In the genomic region with DNA sequence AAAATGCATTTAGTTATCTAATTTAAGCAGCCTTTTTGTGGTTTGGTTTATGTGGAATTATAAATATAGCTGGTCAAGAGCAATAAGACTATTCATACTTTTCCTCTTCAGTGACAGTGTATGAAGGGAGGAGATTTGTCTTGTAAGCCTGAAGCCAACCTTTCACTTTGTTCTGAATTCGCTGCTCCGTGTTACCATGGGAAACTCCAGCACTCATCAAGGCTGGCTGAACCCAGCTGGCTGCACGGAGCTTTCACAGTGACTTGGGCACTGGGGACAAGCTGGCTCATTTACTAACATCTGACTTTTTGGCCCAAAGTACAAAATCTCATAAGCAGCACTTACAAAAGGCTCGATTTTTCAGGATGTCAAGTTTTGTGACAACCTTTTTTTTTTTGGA, we compare ENCODE assay signal across 15 cellular contexts.
DNase-seq lines count a peak whose midpoint lies in the region; ATAC-seq and TF ChIP-seq lines count a peak whose summit lies in the region.
"Had no signal": no experiment of that assay in that cellular context is flagged by ENCODE, and none has a peak within 500 bp of the region (broad histone marks: within the 10 kb centered on the region; RNA-seq: fewer than 3 reads in every experiment).

No MANE protein-coding gene starts in this region.

- H3K79me2 ChIP-seq in PC-9 (ENCODE audit: low read depth): no peaks in the 10 kb centered on the region

- CTCF ChIA-PET in PC-9 (lab: Charles Lee) (no interaction called here), WTC11 (lab: Charles Lee) (no interaction called here)

- POLR2A ChIA-PET in PC-9 (lab: Charles Lee; ENCODE audit: unreplicated experiment): no interaction called here
- POLR2A ChIA-PET in WTC11 (lab: Charles Lee): no interaction called here

- H3K4me3 ChIP-seq in PC-9 (no peak overlapping the region), foreskin fibroblast (ENCODE audit: low read depth in 1 of 2, low read length in 2 of 2) (no peak overlapping the region)
- H3K4me3 ChIP-seq: upper lobe of left lung had no signal

- H3K36me3 ChIP-seq in PC-9 (ENCODE audit: low read depth): no peaks in the 10 kb centered on the region
- H3K36me3 ChIP-seq: upper lobe of left lung had no signal

- H3K27ac Mint-ChIP-seq in WTC11: no peak overlapping the region
- H3K27ac Mint-ChIP-seq: naive thymus-derived CD8-positive, alpha-beta T cell had no signal

- H3K9me3 ChIP-seq in PC-9 (ENCODE audit: insufficient read depth, low read depth): peaks cover 9% of the 10 kb centered on the region; the same call in 1 of the 2 replicates
- H3K9me3 ChIP-seq: upper lobe of left lung had no signal

- no peaks in the 10 kb centered on the region for H3K27me3 Mint-ChIP-seq in WTC11 (ENCODE audit: low read depth)

- peaks cover 17% of the 10 kb centered on the region for H3K4me1 Mint-ChIP-seq in WTC11
- H3K4me1 Mint-ChIP-seq: naive thymus-derived CD8-positive, alpha-beta T cell had no signal

- peak; percentile 1 for DNase-seq in DMS 273 (lab: John Stamatoyannopoulos, UW; ENCODE audit: unreplicated experiment)
- no peak for DNase-seq in DMS 273 treated with DMSO at 0.1 percent for 48 hours (lab: John Stamatoyannopoulos, UW)
- no peak for DNase-seq in PC-9
- DNase-seq in foreskin fibroblast: peak; percentile 3 to 29
- peak; percentile 41 for DNase-seq in renal cortical epithelial cell (ENCODE audit: low read depth)
- DNase-seq in WTC11 (ENCODE audit: low spot score): no peak
- DNase-seq: activated CD4-positive, alpha-beta T cell treated with anti-CD3 and anti-CD28 coated beads for 48 hours; naive thymus-derived CD8-positive, alpha-beta T cell; NCI-H1105 treated with DMSO at 0.1 percent for 48 hours; small intestine; upper lobe of left lung had no signal

- no peak overlapping the region for H3K27ac ChIP-seq in PC-9
- H3K27ac ChIP-seq: 22Rv1, epithelial cell of prostate, upper lobe of left lung had no signal

- ATAC-seq in GM19463 (IDR thresholded peaks at IDR 0.05; ENCODE audit: unreplicated experiment): no peak
- ATAC-seq in HG02678 (IDR thresholded peaks at IDR 0.05; ENCODE audit: unreplicated experiment): no peak
- no peak for ATAC-seq in WTC11
- ATAC-seq: naive thymus-derived CD8-positive, alpha-beta T cell had no signal

- TF ChIP-seq CTCF in PC-9 (conservative IDR thresholded peaks at IDR 0.05) (no peak), foreskin fibroblast (IDR thresholded peaks at IDR 0.05; ENCODE audit: low read depth, low read length) (no peak), WTC11 (IDR thresholded peaks at IDR 0.05) (no peak)

- H3K36me3 Mint-ChIP-seq in WTC11: no peaks in the 10 kb centered on the region
- H3K36me3 Mint-ChIP-seq: naive thymus-derived CD8-positive, alpha-beta T cell had no signal

- H3K4me1 ChIP-seq in PC-9 (replicated peaks; ENCODE audit: insufficient read depth): no peaks in the 10 kb centered on the region
- H3K4me1 ChIP-seq: upper lobe of left lung had no signal

- H3K4me3 Mint-ChIP-seq in WTC11: no peak overlapping the region
- H3K4me3 Mint-ChIP-seq: naive thymus-derived CD8-positive, alpha-beta T cell had no signal

- BruUV-seq in PC-9 (replicated peaks; lab: Mats Ljungman, UMichigan): no TSS peak

- intact Hi-C loops in PC-9 (cut with micrococcal nuclease; ENCODE audit: unreplicated experiment): no loop called here

- H2AFZ ChIP-seq in PC-9: peak overlapping the region; percentile 41; the same call in 1 of the 2 replicates

- no peaks in the 10 kb centered on the region for H4K20me1 ChIP-seq in PC-9 (ENCODE audit: insufficient read depth)

- H3K9me3 Mint-ChIP-seq in WTC11: no peaks in the 10 kb centered on the region
- H3K9me3 Mint-ChIP-seq: naive thymus-derived CD8-positive, alpha-beta T cell had no signal

- no peaks in the 10 kb centered on the region for H3K9me2 ChIP-seq in PC-9 (ENCODE audit: insufficient read depth)

- H3K27me3 ChIP-seq in PC-9 (ENCODE audit: insufficient read depth, low read depth): no peaks in the 10 kb centered on the region
- H3K27me3 ChIP-seq: upper lobe of left lung had no signal

- no peak overlapping the region for H3K4me2 ChIP-seq in PC-9

- no peaks in the 10 kb centered on the region for H3F3A ChIP-seq in PC-9 (ENCODE audit: insufficient read depth, low read depth)

TF ChIP-seq in WTC11, 78 proteins besides CTCF, POLR2A, EP300 and RAD21:
- no peak for TF ChIP-seq GTF2I (CRISPR knock-in tag; conservative IDR thresholded peaks at IDR 0.05)
- TF ChIP-seq CBFB (CRISPR knock-in tag; IDR thresholded peaks at IDR 0.05; ENCODE audit: low read depth): no peak
- TF ChIP-seq, protein P1, sequence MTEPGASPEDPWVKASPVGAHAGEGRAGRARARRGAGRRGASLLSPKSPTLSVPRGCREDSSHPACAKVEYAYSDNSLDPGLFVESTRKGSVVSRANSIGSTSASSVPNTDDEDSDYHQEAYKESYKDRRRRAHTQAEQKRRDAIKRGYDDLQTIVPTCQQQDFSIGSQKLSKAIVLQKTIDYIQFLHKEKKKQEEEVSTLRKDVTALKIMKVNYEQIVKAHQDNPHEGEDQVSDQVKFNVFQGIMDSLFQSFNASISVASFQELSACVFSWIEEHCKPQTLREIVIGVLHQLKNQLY (CRISPR knock-in tag; IDR thresholded peaks at IDR 0.05): no peak
- TF ChIP-seq ZNF416 (CRISPR knock-in tag; IDR thresholded peaks at IDR 0.05): no peak
- TF ChIP-seq NR2C2 (CRISPR knock-in tag; IDR thresholded peaks at IDR 0.05): no peak
- TF ChIP-seq, protein P2, sequence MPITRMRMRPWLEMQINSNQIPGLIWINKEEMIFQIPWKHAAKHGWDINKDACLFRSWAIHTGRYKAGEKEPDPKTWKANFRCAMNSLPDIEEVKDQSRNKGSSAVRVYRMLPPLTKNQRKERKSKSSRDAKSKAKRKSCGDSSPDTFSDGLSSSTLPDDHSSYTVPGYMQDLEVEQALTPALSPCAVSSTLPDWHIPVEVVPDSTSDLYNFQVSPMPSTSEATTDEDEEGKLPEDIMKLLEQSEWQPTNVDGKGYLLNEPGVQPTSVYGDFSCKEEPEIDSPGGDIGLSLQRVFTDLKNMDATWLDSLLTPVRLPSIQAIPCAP (CRISPR knock-in tag; IDR thresholded peaks at IDR 0.05): no peak
- TF ChIP-seq NFATC4 (CRISPR knock-in tag; IDR thresholded peaks at IDR 0.05): no peak

Comparison
In these comparisons a context has a peak if more than half of its experiments do, and no peak if none do; other contexts are left out.
1. DNase-seq: peak in DMS 273 (single experiment), foreskin fibroblast (2 of 2) and renal cortical epithelial cell (single experiment); none in DMS 273 treated with DMSO at 0.1 percent for 48 hours (single experiment), PC-9 (0 of 2) and WTC11 (single experiment).